1 cellular context compared by ENCODE assay signal in genomic region chr19:19329199-19329598, GRCh38.
TF ChIP-seq lines count a peak whose summit lies in the region.

No MANE protein-coding gene starts in this region.

TF ChIP-seq in GM12878, 131 proteins besides CTCF, POLR2A, EP300 and RAD21:
- TF ChIP-seq SIX5 (IDR thresholded peaks at IDR 0.05; ENCODE audit: low read depth, low read length, severe bottlenecking), result no peak
- 0 out of 2 replicates have a peak, but pooled peaks have one; percentile 10 for TF ChIP-seq GABPA (IDR thresholded peaks at IDR 0.05; ENCODE audit: low read depth)
